ENCODE assay signal across 19 cellular contexts in genomic region chr2:129459881-129460280, GRCh38.
DNase-seq lines count a peak whose midpoint lies in the region; TF ChIP-seq lines count a peak whose summit lies in the region.
"Had no signal": no experiment of that assay in that cellular context is flagged by ENCODE, and none has a peak within 500 bp of the region (broad histone marks: within the 10 kb centered on the region; RNA-seq: fewer than 3 reads in every experiment).

No MANE protein-coding gene starts in this region.

- no peak for TF ChIP-seq CTCF in glutamatergic neuron (IDR thresholded peaks at IDR 0.05; ENCODE audit: partially characterized antibody, unreplicated experiment)

- no peaks in the 10 kb centered on the region for H3K27me3 ChIP-seq in SJCRH30
- H3K27me3 ChIP-seq: BLaER1 treated with 17β-estradiol and CSF1 and Interleukin-3, amounts not matched to agents 10 nM and 100 nM had no signal

- no peak overlapping the region for H3K27ac Mint-ChIP-seq in activated CD4-positive, alpha-beta T cell treated with anti-CD3 and anti-CD28 coated beads, Interleukin-2, amount 10 ng/mL, durations not matched to agents 24 days and 14 days
- H3K27ac Mint-ChIP-seq in glutamatergic neuron (ENCODE audit: unreplicated experiment) = peak overlapping the region; percentile 45
- H3K27ac Mint-ChIP-seq in activated T-cell treated with anti-CD3 and anti-CD28 coated beads, Interleukin-2, amount 50 U/mL, for 24 hours = no peak overlapping the region
- H3K27ac Mint-ChIP-seq: B cell; CD4-positive, alpha-beta T cell; CD8-positive, alpha-beta T cell had no signal

- H3K36me3 Mint-ChIP-seq in activated CD4-positive, alpha-beta T cell treated with anti-CD3 and anti-CD28 coated beads, Interleukin-2, amount 10 ng/mL, durations not matched to agents 24 days and 14 days (ENCODE audit: low read depth) = no peaks in the 10 kb centered on the region
- peaks cover 2% of the 10 kb centered on the region for H3K36me3 Mint-ChIP-seq in glutamatergic neuron (ENCODE audit: unreplicated experiment)
- H3K36me3 Mint-ChIP-seq in activated T-cell treated with anti-CD3 and anti-CD28 coated beads, Interleukin-2, amount 50 U/mL, for 24 hours (ENCODE audit: low read depth) = no peaks in the 10 kb centered on the region
- H3K36me3 Mint-ChIP-seq: CD8-positive, alpha-beta T cell had no signal

- H3K9me3 ChIP-seq in SJCRH30 (replicated peaks) = no peaks in the 10 kb centered on the region
- H3K9me3 ChIP-seq: A549, Caco-2 had no signal

- intact Hi-C loops in activated CD4-positive, alpha-beta T cell treated with anti-CD3 and anti-CD28 coated beads, Interleukin-2, amount 10 ng/mL, durations not matched to agents 24 days and 14 days (cut with micrococcal nuclease) = no loop called here
- intact Hi-C loops in posterior vena cava (cut with DNase I) = no loop called here

- H3K27me3 Mint-ChIP-seq in activated CD4-positive, alpha-beta T cell treated with anti-CD3 and anti-CD28 coated beads, Interleukin-2, amount 10 ng/mL, durations not matched to agents 24 days and 14 days = no peaks in the 10 kb centered on the region
- H3K27me3 Mint-ChIP-seq in glutamatergic neuron (ENCODE audit: unreplicated experiment) = peaks cover 7% of the 10 kb centered on the region
- no peaks in the 10 kb centered on the region for H3K27me3 Mint-ChIP-seq in activated T-cell treated with anti-CD3 and anti-CD28 coated beads, Interleukin-2, amount 50 U/mL, for 24 hours
- H3K27me3 Mint-ChIP-seq: B cell; CD4-positive, alpha-beta T cell had no signal

- peak; percentile 35 for DNase-seq in activated CD4-positive, alpha-beta T cell treated with anti-CD3 and anti-CD28 coated beads, Interleukin-2, amount 10 ng/mL, durations not matched to agents 24 days and 14 days
- DNase-seq in activated CD4-positive, alpha-beta T cell treated with anti-CD3 and anti-CD28 coated beads for 1 hour = no peak
- DNase-seq in SJCRH30 = peak in 1 of 2 experiments; percentile 8
- no peak for DNase-seq in glutamatergic neuron
- peak; percentile 45 for DNase-seq in posterior vena cava (ENCODE audit: low spot score)
- DNase-seq in activated T-cell treated with anti-CD3 and anti-CD28 coated beads, Interleukin-2, amount 50 U/mL, for 24 hours = no peak
- DNase-seq in activated CD8-positive, alpha-beta memory T cell treated with anti-CD3 and anti-CD28 coated beads, Interleukin-2, amount 50 U/mL, for 48 hours = no peak
- DNase-seq: AML-193; Caco-2; Calu3; CD4-positive, alpha-beta T cell; DMS79 treated with DMSO at 0.1 percent for 48 hours; GF-D8 had no signal

- no peaks in the 10 kb centered on the region for H3K36me3 ChIP-seq in SJCRH30
- H3K36me3 ChIP-seq: BLaER1 treated with 17β-estradiol and CSF1 and Interleukin-3, amounts not matched to agents 10 nM and 100 nM had no signal

- H3K27ac ChIP-seq in SJCRH30 = peak overlapping the region; percentile 86
- H3K27ac ChIP-seq: 22Rv1; A549; BLaER1 treated with 17β-estradiol and CSF1 and Interleukin-3, amounts not matched to agents 10 nM and 100 nM; C4-2B had no signal

- peaks cover 25% of the 10 kb centered on the region for H3K4me1 ChIP-seq in SJCRH30
- H3K4me1 ChIP-seq: A549, Caco-2 had no signal

- no peaks in the 10 kb centered on the region for H3K4me1 Mint-ChIP-seq in activated CD4-positive, alpha-beta T cell treated with anti-CD3 and anti-CD28 coated beads, Interleukin-2, amount 10 ng/mL, durations not matched to agents 24 days and 14 days
- peaks cover 19% of the 10 kb centered on the region for H3K4me1 Mint-ChIP-seq in glutamatergic neuron (ENCODE audit: low read depth, unreplicated experiment)
- H3K4me1 Mint-ChIP-seq in activated T-cell treated with anti-CD3 and anti-CD28 coated beads, Interleukin-2, amount 50 U/mL, for 24 hours (ENCODE audit: low read depth) = no peaks in the 10 kb centered on the region
- H3K4me1 Mint-ChIP-seq: B cell had no signal

- H3K4me3 Mint-ChIP-seq in activated CD4-positive, alpha-beta T cell treated with anti-CD3 and anti-CD28 coated beads, Interleukin-2, amount 10 ng/mL, durations not matched to agents 24 days and 14 days = no peak overlapping the region
- H3K4me3 Mint-ChIP-seq in glutamatergic neuron (ENCODE audit: unreplicated experiment) = no peak overlapping the region
- no peak overlapping the region for H3K4me3 Mint-ChIP-seq in activated T-cell treated with anti-CD3 and anti-CD28 coated beads, Interleukin-2, amount 50 U/mL, for 24 hours
- H3K4me3 Mint-ChIP-seq: B cell; CD4-positive, alpha-beta T cell; CD8-positive, alpha-beta T cell had no signal

- H3K9me3 Mint-ChIP-seq in activated CD4-positive, alpha-beta T cell treated with anti-CD3 and anti-CD28 coated beads, Interleukin-2, amount 10 ng/mL, durations not matched to agents 24 days and 14 days = no peaks in the 10 kb centered on the region
- peaks cover 2% of the 10 kb centered on the region for H3K9me3 Mint-ChIP-seq in glutamatergic neuron (ENCODE audit: unreplicated experiment)
- no peaks in the 10 kb centered on the region for H3K9me3 Mint-ChIP-seq in activated T-cell treated with anti-CD3 and anti-CD28 coated beads, Interleukin-2, amount 50 U/mL, for 24 hours
- H3K9me3 Mint-ChIP-seq: CD8-positive, alpha-beta T cell had no signal

- no peak overlapping the region for H3K4me3 ChIP-seq in SJCRH30
- H3K4me3 ChIP-seq: A549; BLaER1 treated with 17β-estradiol and CSF1 and Interleukin-3, amounts not matched to agents 10 nM and 100 nM had no signal

Comparison
In these comparisons a context has a peak if more than half of its experiments do, and no peak if none do; other contexts are left out.
1. DNase-seq: peak in activated CD4-positive, alpha-beta T cell treated with anti-CD3 and anti-CD28 coated beads, Interleukin-2, amount 10 ng/mL, durations not matched to agents 24 days and 14 days (single experiment) and posterior vena cava (single experiment); none in activated CD4-positive, alpha-beta T cell treated with anti-CD3 and anti-CD28 coated beads for 1 hour (single experiment), glutamatergic neuron (single experiment), activated T-cell treated with anti-CD3 and anti-CD28 coated beads, Interleukin-2, amount 50 U/mL, for 24 hours (single experiment) and activated CD8-positive, alpha-beta memory T cell treated with anti-CD3 and anti-CD28 coated beads, Interleukin-2, amount 50 U/mL, for 48 hours (single experiment).